Comparison of ENCODE assay signal across 28 cellular contexts in genomic region chr9:134847138-134847537, GRCh38. TPM values are rescaled to one million over a fixed set of nuclear protein-coding genes. Genes with fewer than 3 reads are reported as not detected.
"Had no signal": no experiment of that assay in that cellular context is flagged by ENCODE, and none has a peak within 500 bp of the region (broad histone marks: within the 10 kb centered on the region; RNA-seq: fewer than 3 reads in every experiment).

No MANE protein-coding gene starts in this region.

- ATAC-seq: activated CD8-positive, alpha-beta T cell treated with anti-CD3 and anti-CD28 coated beads for 36 hours; activated naive CD8-positive, alpha-beta T cell treated with anti-CD3 and anti-CD28 coated beads, Interleukin-2, amount 50 U/mL, for 24 hours; activated T-cell treated with anti-CD3 and anti-CD28 coated beads, Interleukin-2, amount 50 U/mL, for 72 hours; activated T-helper 17 cell treated with anti-CD3 and anti-CD28 coated beads, Interleukin-2, amount 50 U/mL, for 72 hours; Panc1 had no signal

- H3K9me3 ChIP-seq: SK-N-SH had no signal

- H3K27me3 ChIP-seq: SJSA1 had no signal

- DNase-seq: activated CD4-positive, alpha-beta T cell treated with anti-CD3 and anti-CD28 coated beads, Interleukin-2, amount 10 ng/mL, durations not matched to agents 24 days and 14 days; activated CD4-positive, alpha-beta T cell treated with anti-CD3 and anti-CD28 coated beads, Interleukin-2, amount 50 U/mL, for 4 hours; activated CD8-positive, alpha-beta T cell treated with anti-CD3 and anti-CD28 coated beads for 36 hours; activated gamma-delta T cell; activated naive CD4-positive, alpha-beta T cell treated with anti-CD3 and anti-CD28 coated beads for 36 hours; activated naive CD8-positive, alpha-beta T cell treated with anti-CD3 and anti-CD28 coated beads, Interleukin-2, amount 50 U/mL, for 24 hours; activated T-cell treated with anti-CD3 and anti-CD28 coated beads, Interleukin-2, amount 50 U/mL, for 1 hour; activated T-cell treated with anti-CD3 and anti-CD28 coated beads, Interleukin-2, amount 50 U/mL, for 72 hours; anterior cingulate cortex; caudate nucleus; MM.1S; MV-4-11; NCI-H1092; NCI-H1436 treated with DMSO at 0.1 percent for 48 hours; NCI-H1694 treated with DMSO at 0.1 percent for 48 hours; NCI-H2029; NCI-H345; NCI-H524 treated with DMSO at 0.1 percent for 48 hours; SHP77 treated with DMSO at 0.1 percent for 48 hours; SK-N-SH had no signal

- H3K27ac ChIP-seq: SJSA1 had no signal

- H3K4me1 ChIP-seq: SJSA1 had no signal

- H3K4me3 ChIP-seq: SJSA1 had no signal

- H3K9ac ChIP-seq: SK-N-SH had no signal

- H3K4me2 ChIP-seq: SK-N-SH had no signal

RNA-seq across cellular contexts. Expression of gene FCN2, which starts 33.5 kb away (rescaled TPM):
- total RNA-seq: activated CD4-positive, alpha-beta T cell treated with anti-CD3 and anti-CD28 coated beads, Interleukin-2, amount 10 ng/mL, durations not matched to agents 24 days and 14 days; activated CD8-positive, alpha-beta memory T cell treated with anti-CD3 and anti-CD28 coated beads for 36 hours; activated CD8-positive, alpha-beta T cell treated with anti-CD3 and anti-CD28 coated beads for 36 hours; activated naive CD4-positive, alpha-beta T cell treated with anti-CD3 and anti-CD28 coated beads for 36 hours; activated T-cell treated with anti-CD3 and anti-CD28 coated beads, Interleukin-2, amount 50 U/mL, for 72 hours; activated T-helper 17 cell treated with anti-CD3 and anti-CD28 coated beads, Interleukin-2, amount 50 U/mL, for 72 hours; bronchial epithelial cell; LHCN-M2; NCI-H460; RPMI7951; SJSA1 had no signal
- polyA plus RNA-seq: SK-N-SH had no signal
